ENCODE assay signal across 23 cellular contexts in genomic region chr12:105198961-105199360, GRCh38. TPM values are rescaled to one million over a fixed set of nuclear protein-coding genes. Genes with fewer than 3 reads are reported as not detected.
DNase-seq lines count a peak whose midpoint lies in the region; ATAC-seq, FAIRE-seq and TF ChIP-seq lines count a peak whose summit lies in the region.
"Had no signal": no experiment of that assay in that cellular context is flagged by ENCODE, and none has a peak within 500 bp of the region (broad histone marks: within the 10 kb centered on the region; RNA-seq: fewer than 3 reads in every experiment).

No MANE protein-coding gene starts in this region.

- H3K4me3 ChIP-seq in HEK293 (ENCODE audit: low read depth, low read length): no peak overlapping the region
- H3K4me3 ChIP-seq: ascending aorta had no signal

- H3K36me3 Mint-ChIP-seq in chondrocyte (ENCODE audit: low read depth): peaks cover 33% of the 10 kb centered on the region
- peaks cover 43% of the 10 kb centered on the region for H3K36me3 Mint-ChIP-seq in progenitor cell of endocrine pancreas (ENCODE audit: insufficient read depth)
- H3K36me3 Mint-ChIP-seq: activated naive CD4-positive, alpha-beta T cell treated with anti-CD3 and anti-CD28 coated beads, Interleukin-2, amount 50 U/mL, for 72 hours had no signal

- H3K27ac ChIP-seq in HEK293 (ENCODE audit: extremely low read depth, low read depth, low read length): no peak overlapping the region
- H3K27ac ChIP-seq: ascending aorta, parathyroid adenoma, RWPE1 had no signal

- H3K4me1 ChIP-seq in HEK293 (ENCODE audit: control insufficient read depth, insufficient read depth, low read length): no peaks in the 10 kb centered on the region
- H3K4me1 ChIP-seq: ascending aorta, parathyroid adenoma had no signal

- CTCF ChIA-PET in HEK293 (lab: Yijun Ruan, JAX): interaction anchor here (0.5 kb wide), 1 partner anchor 1622 kb away, joined by 3 read pairs; no protein-coding TSS in a partner anchor

- DNase-seq in M059J (ENCODE audit: low read depth): peak; percentile 11
- DNase-seq in chondrocyte (ENCODE audit: low spot score): no peak
- no peak for DNase-seq in progenitor cell of endocrine pancreas (ENCODE audit: low spot score, unreplicated experiment)
- no peak for DNase-seq in GM12891 (ENCODE audit: insufficient read length, low spot score)
- DNase-seq in central memory CD4-positive, alpha-beta T cell: no peak
- DNase-seq: activated CD4-positive, alpha-beta T cell treated with anti-CD3 and anti-CD28 coated beads, Interleukin-2, amount 10 ng/mL, durations not matched to agents 7 days and 5 days; CD4-positive, alpha-beta T cell; KBM-7; naive thymus-derived CD8-positive, alpha-beta T cell; NCI-H1436 treated with DMSO at 0.1 percent for 48 hours; NCI-H510A treated with DMSO at 0.1 percent for 48 hours; stimulated activated naive CD8-positive, alpha-beta T cell treated with anti-CD3 and anti-CD28 coated beads, Interleukin-15, Interleukin-2, amounts not matched to agents 100 U/mL and 50 U/mL, for 24 hours; T-helper 2 cell had no signal

- TF ChIP-seq CTCF in HEK293 (tag by site-specific recombination; IDR thresholded peaks at IDR 0.05) (no peak), chondrocyte (IDR thresholded peaks at IDR 0.05) (no peak), progenitor cell of endocrine pancreas (IDR thresholded peaks at IDR 0.05; ENCODE audit: unreplicated experiment) (no peak)

- H3K9me3 ChIP-seq in HEK293 (ENCODE audit: control insufficient read depth, insufficient read depth, low read depth, low read length): no peaks in the 10 kb centered on the region
- H3K9me3 ChIP-seq: ascending aorta had no signal

- H3K4me1 Mint-ChIP-seq in chondrocyte (ENCODE audit: low read depth) (peaks cover 13% of the 10 kb centered on the region), progenitor cell of endocrine pancreas (ENCODE audit: low read depth) (peaks cover 13% of the 10 kb centered on the region)
- H3K4me1 Mint-ChIP-seq: activated CD4-positive, alpha-beta T cell treated with anti-CD3 and anti-CD28 coated beads, Interleukin-2, amount 10 ng/mL, durations not matched to agents 7 days and 5 days; activated T-helper 17 cell treated with anti-CD3 and anti-CD28 coated beads, Interleukin-2, amount 50 U/mL, for 72 hours had no signal

- peaks cover 10 to 76% of the 10 kb centered on the region in 2 experiments; a peak in 2 of 3 replicates for H3K36me3 ChIP-seq in HEK293 (ENCODE audit: control insufficient read depth in 2 of 2, insufficient read depth in 1 of 2, low read length in 2 of 2)

- H3K9me3 Mint-ChIP-seq in chondrocyte (ENCODE audit: low read depth) (no peaks in the 10 kb centered on the region), progenitor cell of endocrine pancreas (ENCODE audit: low read depth) (no peaks in the 10 kb centered on the region)
- H3K9me3 Mint-ChIP-seq: activated CD4-positive, alpha-beta T cell treated with anti-CD3 and anti-CD28 coated beads, Interleukin-2, amount 10 ng/mL, durations not matched to agents 7 days and 5 days; activated naive CD4-positive, alpha-beta T cell treated with anti-CD3 and anti-CD28 coated beads, Interleukin-2, amount 50 U/mL, for 72 hours; activated T-helper 17 cell treated with anti-CD3 and anti-CD28 coated beads, Interleukin-2, amount 50 U/mL, for 72 hours; CD4-positive, alpha-beta T cell; naive thymus-derived CD8-positive, alpha-beta T cell had no signal

- TF ChIP-seq POLR2A in GM12891 (IDR thresholded peaks at IDR 0.05; ENCODE audit: low read depth, low read length): no peak

- peak overlapping the region; percentile 57 for H3K27ac Mint-ChIP-seq in chondrocyte (ENCODE audit: unreplicated experiment)
- H3K27ac Mint-ChIP-seq in progenitor cell of endocrine pancreas: peak overlapping the region; percentile 60
- H3K27ac Mint-ChIP-seq: activated CD4-positive, alpha-beta T cell treated with anti-CD3 and anti-CD28 coated beads, Interleukin-2, amount 10 ng/mL, durations not matched to agents 7 days and 5 days; activated T-helper 17 cell treated with anti-CD3 and anti-CD28 coated beads, Interleukin-2, amount 50 U/mL, for 72 hours; CD4-positive, alpha-beta T cell had no signal

- no peak overlapping the region for H3K4me3 Mint-ChIP-seq in chondrocyte (ENCODE audit: unreplicated experiment)
- no peak overlapping the region for H3K4me3 Mint-ChIP-seq in progenitor cell of endocrine pancreas (ENCODE audit: low read depth)
- H3K4me3 Mint-ChIP-seq: activated CD4-positive, alpha-beta T cell treated with anti-CD3 and anti-CD28 coated beads, Interleukin-2, amount 10 ng/mL, durations not matched to agents 7 days and 5 days; activated T-helper 17 cell treated with anti-CD3 and anti-CD28 coated beads, Interleukin-2, amount 50 U/mL, for 72 hours; CD4-positive, alpha-beta T cell; naive thymus-derived CD8-positive, alpha-beta T cell had no signal

- H3K27me3 Mint-ChIP-seq in chondrocyte (ENCODE audit: low read depth): no peaks in the 10 kb centered on the region
- H3K27me3 Mint-ChIP-seq in progenitor cell of endocrine pancreas: no peaks in the 10 kb centered on the region
- H3K27me3 Mint-ChIP-seq: activated CD4-positive, alpha-beta T cell treated with anti-CD3 and anti-CD28 coated beads, Interleukin-2, amount 10 ng/mL, durations not matched to agents 7 days and 5 days; activated T-helper 17 cell treated with anti-CD3 and anti-CD28 coated beads, Interleukin-2, amount 50 U/mL, for 72 hours; CD4-positive, alpha-beta T cell; naive thymus-derived CD8-positive, alpha-beta T cell had no signal

- FAIRE-seq in GM12891 (lab: Jason Lieb, UNC): no peak

- POLR2A ChIA-PET in HEK293 (lab: Yijun Ruan, JAX): no interaction called here

- ATAC-seq in HG03457 (IDR thresholded peaks at IDR 0.05; ENCODE audit: unreplicated experiment): no peak
- ATAC-seq: left lobe of liver; naive thymus-derived CD8-positive, alpha-beta T cell; sciatic nerve; SK-N-SH treated with all-trans-retinoic acid at 6 μM for 48 hours; stimulated activated naive CD8-positive, alpha-beta T cell treated with anti-CD3 and anti-CD28 coated beads, Interleukin-15, Interleukin-2, amounts not matched to agents 100 U/mL and 50 U/mL, for 24 hours had no signal

TF ChIP-seq in HEK293, 187 proteins besides CTCF, POLR2A, EP300 and RAD21:
- TF ChIP-seq ZFP3 (tag by site-specific recombination; IDR thresholded peaks at IDR 0.05; ENCODE audit: low read depth) (no peak), ZFHX2 (tag by site-specific recombination; conservative IDR thresholded peaks at IDR 0.05) (0 out of 2 replicates have a peak, but pooled peaks have one; percentile 13), ZNF645 (tag by site-specific recombination; IDR thresholded peaks at IDR 0.05) (no peak), ZBTB21 (tag by site-specific recombination; IDR thresholded peaks at IDR 0.05) (no peak)

TF ChIP-seq in GM12891, 5 proteins besides CTCF, POLR2A, EP300 and RAD21:
- no peak for TF ChIP-seq TAF1 (IDR thresholded peaks at IDR 0.05; ENCODE audit: low read depth, low read length)
- TF ChIP-seq POLR2AphosphoS5 (IDR thresholded peaks at IDR 0.05; ENCODE audit: low read depth, low read length): no peak
- no peak for TF ChIP-seq PAX5 (IDR thresholded peaks at IDR 0.05; ENCODE audit: insufficient read depth, low read length, severe bottlenecking)
- TF ChIP-seq POU2F2 (IDR thresholded peaks at IDR 0.05; ENCODE audit: low read depth, low read length): no peak
- no peak for TF ChIP-seq SPI1 (IDR thresholded peaks at IDR 0.05; ENCODE audit: low read depth, low read length)

RNA-seq across cellular contexts. Expression of gene APPL2, which starts 37.0 kb away (rescaled TPM):
- 21.4 and 41.3 TPM in 2 replicates for total RNA-seq in M059J (2014; rRNA removed; shearing (Covaris generic))
- total RNA-seq in chondrocyte: 46.2 to 51.7 TPM (median 47.5 TPM) in 3 replicates
- total RNA-seq in progenitor cell of endocrine pancreas: 158 and 159 TPM in 2 replicates
- 4.2 TPM for polyA plus RNA-seq in GM12891 (2012; ENCODE audit: low read depth, missing spikeins)
